29 cellular contexts compared by ENCODE assay signal in the genomic region with DNA sequence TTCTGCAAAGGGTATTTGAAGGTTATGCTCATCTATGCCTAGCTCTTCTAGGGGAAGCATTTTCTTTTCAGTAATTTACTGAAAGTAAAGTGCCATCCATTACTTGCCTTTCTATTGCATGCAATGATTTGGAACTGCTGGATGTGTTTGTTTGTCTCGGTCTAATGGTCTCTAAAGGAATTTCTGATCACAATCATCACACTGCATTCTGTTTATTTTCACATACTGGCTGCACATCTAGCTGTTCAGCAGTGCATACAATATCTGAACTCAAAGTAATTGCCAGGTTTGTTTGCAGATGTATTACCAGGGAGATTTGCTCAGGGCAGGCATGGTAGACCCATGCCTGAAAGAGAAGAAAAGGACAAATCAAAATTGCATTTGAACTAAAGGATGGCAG.
"Had no signal": no experiment of that assay in that cellular context is flagged by ENCODE, and none has a peak within 500 bp of the region (broad histone marks: within the 10 kb centered on the region; RNA-seq: fewer than 3 reads in every experiment).

No MANE protein-coding gene starts in this region.

- H3K9me3 ChIP-seq: body of pancreas, Peyer's patch, SJSA1 had no signal

- H3K4me3 Mint-ChIP-seq: activated B cell treated with CpG ODN at 0.5 μM for 24 hours; activated CD4-positive, alpha-beta T cell treated with anti-CD3 and anti-CD28 coated beads, Interleukin-2, amount 10 ng/mL, durations not matched to agents 24 days and 14 days; activated CD8-positive, alpha-beta memory T cell treated with anti-CD3 and anti-CD28 coated beads, Interleukin-2, amount 10 ng/mL, durations not matched to agents 7 days and 5 days; activated naive CD4-positive, alpha-beta T cell treated with anti-CD3 and anti-CD28 coated beads, Interleukin-2, amount 50 U/mL, for 24 hours; activated T-cell treated with anti-CD3 and anti-CD28 coated beads, Interleukin-2, amount 50 U/mL, for 24 hours; activated T-helper 1 cell treated with anti-CD3 and anti-CD28 coated beads, Interleukin-12 subunit alpha, Interleukin-12 subunit beta, Interleukin-2, Interleukin-4 antibody, amounts not matched to agents 30 ng/mL and 10 ng/mL and 1 ng/mL, durations not matched to agents 14 hours and 24 hours and 36 hours; T-helper 1 cell treated with Interleukin-12 subunit alpha and Interleukin-12 subunit beta and Interleukin-4 antibody, amounts not matched to agents 30 μg/mL and 1 μg/mL, for 36 hours had no signal

- H3K36me3 Mint-ChIP-seq: activated CD8-positive, alpha-beta memory T cell treated with anti-CD3 and anti-CD28 coated beads, Interleukin-2, amount 10 ng/mL, durations not matched to agents 7 days and 5 days; activated naive CD4-positive, alpha-beta T cell treated with anti-CD3 and anti-CD28 coated beads, Interleukin-2, amount 50 U/mL, for 24 hours had no signal

- DNase-seq: activated B cell treated with CpG ODN at 0.5 μM for 24 hours; activated CD4-positive, alpha-beta T cell treated with anti-CD3 and anti-CD28 coated beads for 1 hour; activated CD4-positive, alpha-beta T cell treated with anti-CD3 and anti-CD28 coated beads, Interleukin-2, amount 10 ng/mL, durations not matched to agents 24 days and 14 days; activated CD4-positive, alpha-beta T cell treated with anti-CD3 and anti-CD28 coated beads, Interleukin-2, amount 50 U/mL, for 48 hours; activated CD8-positive, alpha-beta memory T cell treated with anti-CD3 and anti-CD28 coated beads, Interleukin-2, amount 10 ng/mL, durations not matched to agents 7 days and 5 days; activated effector memory CD4-positive, alpha-beta T cell treated with Interleukin-2 at 50 U/mL for 16 hours; activated naive CD4-positive, alpha-beta T cell; activated T-cell treated with anti-CD3 and anti-CD28 coated beads, Interleukin-2, amount 50 U/mL, for 24 hours; aorta; body of pancreas; central memory CD4-positive, alpha-beta T cell; Karpas-422; MM.1S; NCI-H1105; NCI-H1436 treated with DMSO at 0.1 percent for 48 hours; NCI-H1930; NCI-H446 treated with DMSO at 0.1 percent for 48 hours; NCI-H524 treated with DMSO at 0.1 percent for 48 hours; NCI-H774; NK-92 treated with Interleukin-12 subunit alpha and Interleukin-12 subunit beta, amount 100 ng/mL, for 24 hours; OCI-M1; Peyer's patch; SHP77; T-helper 9 cell had no signal

- H3K27me3 ChIP-seq: body of pancreas, Peyer's patch, SJSA1 had no signal

- H3K4me3 ChIP-seq: body of pancreas, Peyer's patch, SJSA1 had no signal

- H3K27ac ChIP-seq: body of pancreas, Peyer's patch, RWPE1, SJSA1 had no signal

- H3K36me3 ChIP-seq: Peyer's patch, SJSA1 had no signal

- H3K27ac Mint-ChIP-seq: activated B cell treated with CpG ODN at 0.5 μM for 24 hours; activated CD4-positive, alpha-beta T cell treated with anti-CD3 and anti-CD28 coated beads, Interleukin-2, amount 10 ng/mL, durations not matched to agents 24 days and 14 days; activated CD8-positive, alpha-beta memory T cell treated with anti-CD3 and anti-CD28 coated beads, Interleukin-2, amount 10 ng/mL, durations not matched to agents 7 days and 5 days; activated naive CD4-positive, alpha-beta T cell treated with anti-CD3 and anti-CD28 coated beads, Interleukin-2, amount 50 U/mL, for 24 hours; activated T-cell treated with anti-CD3 and anti-CD28 coated beads, Interleukin-2, amount 50 U/mL, for 24 hours; activated T-helper 1 cell treated with anti-CD3 and anti-CD28 coated beads, Interleukin-12 subunit alpha, Interleukin-12 subunit beta, Interleukin-2, Interleukin-4 antibody, amounts not matched to agents 30 ng/mL and 10 ng/mL and 1 ng/mL, durations not matched to agents 14 hours and 24 hours and 36 hours; T-helper 1 cell treated with Interleukin-12 subunit alpha and Interleukin-12 subunit beta and Interleukin-4 antibody, amounts not matched to agents 30 μg/mL and 1 μg/mL, for 36 hours had no signal

- H3K4me1 ChIP-seq: body of pancreas, Peyer's patch had no signal

- H3K4me1 Mint-ChIP-seq: activated B cell treated with CpG ODN at 0.5 μM for 24 hours; activated CD4-positive, alpha-beta T cell treated with anti-CD3 and anti-CD28 coated beads, Interleukin-2, amount 10 ng/mL, durations not matched to agents 24 days and 14 days; activated CD8-positive, alpha-beta memory T cell treated with anti-CD3 and anti-CD28 coated beads, Interleukin-2, amount 10 ng/mL, durations not matched to agents 7 days and 5 days; activated naive CD4-positive, alpha-beta T cell treated with anti-CD3 and anti-CD28 coated beads, Interleukin-2, amount 50 U/mL, for 24 hours had no signal

- ATAC-seq: activated CD8-positive, alpha-beta memory T cell treated with anti-CD3 and anti-CD28 coated beads, Interleukin-2, amount 10 ng/mL, durations not matched to agents 7 days and 5 days; body of pancreas had no signal

- H3K27me3 Mint-ChIP-seq: activated B cell treated with CpG ODN at 0.5 μM for 24 hours; activated naive CD4-positive, alpha-beta T cell treated with anti-CD3 and anti-CD28 coated beads, Interleukin-2, amount 50 U/mL, for 24 hours; activated T-cell treated with anti-CD3 and anti-CD28 coated beads, Interleukin-2, amount 50 U/mL, for 24 hours had no signal
